Comparison of ENCODE assay signal across 8 cellular contexts in genomic region chr11:10540546-10540914, GRCh38. TPM values are rescaled to one million over a fixed set of nuclear protein-coding genes. Genes with fewer than 3 reads are reported as not detected.
A peak's percentile ranks its signal among the peaks of the same experiment; 100 is the strongest.
DNase-seq lines count a peak whose midpoint lies in the region; ATAC-seq and TF ChIP-seq lines count a peak whose summit lies in the region.

No MANE protein-coding gene starts in this region.

- DNase-seq in activated T-cell treated with anti-CD3 and anti-CD28 coated beads, Interleukin-2, amount 50 U/mL, for 72 hours: no peak
- no peak for DNase-seq in activated T-cell treated with anti-CD3 and anti-CD28 coated beads, Interleukin-2, amount 50 U/mL, for 1 hour
- DNase-seq in NT2/D1 (ENCODE audit: low read depth, low spot score) (no peak), dorsolateral prefrontal cortex (peak in 8 of 10 donors; percentile 28 to 60 (median 54)), memory B cell (ENCODE audit: low spot score in 2 of 2) (no peak), tibial artery (no peak), SIG-M5 treated with dmso at 0.1 percent for 504 hours (lab: John Stamatoyannopoulos, UW; ENCODE audit: unreplicated experiment) (no peak)

- peaks cover 0 to 1% of the 10 kb centered on the region in 2 donors for H3K36me3 Mint-ChIP-seq in activated T-cell treated with anti-CD3 and anti-CD28 coated beads, Interleukin-2, amount 50 U/mL, for 72 hours (ENCODE audit: insufficient read depth in 2 of 2)
- H3K36me3 Mint-ChIP-seq in memory B cell: peaks cover 14% of the 10 kb centered on the region

- H3K27me3 Mint-ChIP-seq in activated T-cell treated with anti-CD3 and anti-CD28 coated beads, Interleukin-2, amount 50 U/mL, for 72 hours (ENCODE audit: low read depth): no peaks in the 10 kb centered on the region
- H3K27me3 Mint-ChIP-seq in memory B cell: no peaks in the 10 kb centered on the region

- ATAC-seq in activated T-cell treated with anti-CD3 and anti-CD28 coated beads, Interleukin-2, amount 50 U/mL, for 72 hours (replicated peaks in 1 of 2): peak; percentile 36 to 43
- ATAC-seq in HG02938 (IDR thresholded peaks at IDR 0.05; ENCODE audit: unreplicated experiment) (peak; percentile 35), memory B cell (ENCODE audit: low read depth) (peak; percentile 0)

- H3K27ac ChIP-seq in dorsolateral prefrontal cortex (peak overlapping the region; percentile 51 to 96 (median 91)), tibial artery (peak overlapping the region; percentile 92)

- no peaks in the 10 kb centered on the region for H3K36me3 ChIP-seq in NT2/D1 (ENCODE audit: insufficient read depth, insufficient read length, low read length)
- H3K36me3 ChIP-seq in tibial artery: no peaks in the 10 kb centered on the region

- H3K4me3 Mint-ChIP-seq in activated T-cell treated with anti-CD3 and anti-CD28 coated beads, Interleukin-2, amount 50 U/mL, for 72 hours: peak overlapping the region; percentile 87 to 94
- H3K4me3 Mint-ChIP-seq in memory B cell: peak overlapping the region; percentile 92

- H3K9me3 ChIP-seq in NT2/D1 (ENCODE audit: insufficient read depth, low read length) (peaks cover 16% of the 10 kb centered on the region; the same call in 1 of the 2 replicates), tibial artery (no peaks in the 10 kb centered on the region)

- H3K27ac Mint-ChIP-seq in activated T-cell treated with anti-CD3 and anti-CD28 coated beads, Interleukin-2, amount 50 U/mL, for 72 hours: peak overlapping the region; percentile 79
- peak overlapping the region; percentile 98 for H3K27ac Mint-ChIP-seq in memory B cell

- intact Hi-C loops in dorsolateral prefrontal cortex (cut with DNase I) (loop anchor here (5.0 to 10.0 kb wide), 4 partner anchors 102 to 197 kb away; no protein-coding TSS in a partner anchor), tibial artery (cut with DNase I; ENCODE audit: low total_unique reads) (no loop called here)

- H3K4me1 ChIP-seq in NT2/D1 (ENCODE audit: insufficient read depth, insufficient read length) (no peaks in the 10 kb centered on the region), tibial artery (peaks cover 0 to 47% (median 20%) of the 10 kb centered on the region in 4 donors)

- peaks cover 37% of the 10 kb centered on the region for H3K4me1 Mint-ChIP-seq in activated T-cell treated with anti-CD3 and anti-CD28 coated beads, Interleukin-2, amount 50 U/mL, for 72 hours (ENCODE audit: low read depth)
- peaks cover 31% of the 10 kb centered on the region for H3K4me1 Mint-ChIP-seq in memory B cell

- no peaks in the 10 kb centered on the region for H3K9me3 Mint-ChIP-seq in activated T-cell treated with anti-CD3 and anti-CD28 coated beads, Interleukin-2, amount 50 U/mL, for 72 hours
- no peaks in the 10 kb centered on the region for H3K9me3 Mint-ChIP-seq in memory B cell

- no peak for TF ChIP-seq CTCF in dorsolateral prefrontal cortex (IDR thresholded peaks at IDR 0.05 in 54 of 56, conservative IDR thresholded peaks at IDR 0.05 in 2 of 56; ENCODE audit: low read depth in 1 of 56, partially characterized antibody in 56 of 56)
- no peak for TF ChIP-seq CTCF in tibial artery (IDR thresholded peaks at IDR 0.05)

- H3K4me3 ChIP-seq in NT2/D1 (ENCODE audit: insufficient read length, low read depth) (peak overlapping the region; percentile 77), dorsolateral prefrontal cortex (peak overlapping the region; percentile 63 to 99 (median 91)), tibial artery (peak overlapping the region; percentile 88 to 89)

- peak overlapping the region; percentile 82 for H3K9ac ChIP-seq in NT2/D1 (ENCODE audit: insufficient read length, low read depth)

- H3K27me3 ChIP-seq in NT2/D1 (ENCODE audit: insufficient read depth, insufficient read length): peaks cover 12% of the 10 kb centered on the region
- H3K27me3 ChIP-seq in dorsolateral prefrontal cortex: no peaks in the 10 kb centered on the region
- H3K27me3 ChIP-seq in tibial artery: no peaks in the 10 kb centered on the region

RNA-seq across cellular contexts. Expression of gene RNF141, which starts 0.5 kb away (rescaled TPM):
- total RNA-seq in activated T-cell treated with anti-CD3 and anti-CD28 coated beads, Interleukin-2, amount 50 U/mL, for 72 hours: 10 to 100 TPM; 17.5 to 19.6 TPM
- 100 to 1,000 TPM in 15 of 120 experiments, 10 to 100 TPM in 105; 47.2 to 142 (median 77.9) TPM for total RNA-seq in dorsolateral prefrontal cortex

RNA-seq across cellular contexts. Expression of gene LYVE1, which starts 27.9 kb away (rescaled TPM):
- total RNA-seq in activated T-cell treated with anti-CD3 and anti-CD28 coated beads, Interleukin-2, amount 50 U/mL, for 72 hours: not detected
- total RNA-seq in dorsolateral prefrontal cortex: 10 to 100 TPM in 45 of 120 experiments, 1 to 10 TPM in 75; 2.0 to 88.5 (median 7.9) TPM

Comparison
In these comparisons a context has a peak if more than half of its experiments do, and no peak if none do; other contexts are left out.
1. DNase-seq: peak in dorsolateral prefrontal cortex (8 of 10); none in activated T-cell treated with anti-CD3 and anti-CD28 coated beads, Interleukin-2, amount 50 U/mL, for 72 hours (0 of 2), activated T-cell treated with anti-CD3 and anti-CD28 coated beads, Interleukin-2, amount 50 U/mL, for 1 hour (single experiment), NT2/D1 (single experiment), memory B cell (0 of 2), tibial artery (0 of 2) and SIG-M5 treated with dmso at 0.1 percent for 504 hours (single experiment).
2. Peak in every context shown above with its lines, with median percentiles within 50 percentile points of each other: ATAC-seq and H3K4me3 ChIP-seq.